ENCODE assay signal across 1 cellular context in genomic region chr12:105466231-105466900, GRCh38.
TF ChIP-seq lines count a peak whose summit lies in the region.

No MANE protein-coding gene starts in this region.

TF ChIP-seq in H1, 55 proteins besides CTCF, POLR2A, EP300 and RAD21:
- no peak for TF ChIP-seq SP4 (IDR thresholded peaks at IDR 0.05; ENCODE audit: low read length)
- TF ChIP-seq HDAC2 (IDR thresholded peaks at IDR 0.05; ENCODE audit: borderline replicate concordance in 1 of 2, low read depth in 2 of 2, low read length in 2 of 2) = no peak
- peak; percentile 79; the same call in 1 of the 2 replicates for TF ChIP-seq KDM1A (IDR thresholded peaks at IDR 0.05; ENCODE audit: borderline replicate concordance, low read length)
